10 cellular contexts compared by ENCODE assay signal in the genomic region with DNA sequence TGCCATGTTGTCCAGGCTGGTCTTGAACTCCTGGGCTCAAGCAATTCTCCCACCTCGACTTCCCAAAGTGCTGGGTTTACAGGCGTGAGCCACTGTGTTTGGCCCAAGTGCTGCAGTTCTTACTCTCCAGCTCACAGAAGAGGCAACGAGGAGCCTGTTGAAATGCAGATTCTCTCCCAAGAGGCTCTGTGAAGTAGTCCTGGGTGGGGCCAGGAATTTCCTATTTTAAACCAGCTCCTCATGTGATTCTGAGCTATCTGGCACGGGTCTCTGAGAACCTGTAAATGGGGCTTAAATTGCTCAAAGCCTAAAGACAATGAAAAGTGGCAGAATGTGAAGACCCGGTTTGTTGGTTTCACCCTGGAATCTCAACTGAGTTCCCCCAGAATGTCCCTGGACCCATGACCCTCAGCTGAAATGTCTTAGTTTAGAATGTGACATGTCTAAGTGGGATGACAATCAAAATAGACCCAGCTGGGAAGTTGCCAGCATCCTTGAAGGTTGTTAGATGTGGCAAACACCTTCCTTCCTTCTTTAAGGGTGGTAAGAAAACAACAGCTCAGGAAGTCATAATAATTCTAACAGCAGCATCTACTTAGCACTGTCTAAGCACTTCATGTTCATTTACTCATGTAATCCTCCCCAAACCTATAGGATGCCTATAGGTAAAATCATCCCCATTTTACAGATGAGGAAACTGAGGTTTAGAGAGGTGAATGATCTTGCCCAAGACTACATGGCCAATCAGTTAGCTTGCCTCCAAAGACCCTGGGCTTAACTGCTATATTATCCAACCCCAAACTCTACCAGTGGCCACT. TPM values are rescaled to one million over a fixed set of nuclear protein-coding genes. Genes with fewer than 3 reads are reported as not detected.
DNase-seq lines count a peak whose midpoint lies in the region; ATAC-seq and TF ChIP-seq lines count a peak whose summit lies in the region.
"Had no signal": no experiment of that assay in that cellular context is flagged by ENCODE, and none has a peak within 500 bp of the region (broad histone marks: within the 10 kb centered on the region; RNA-seq: fewer than 3 reads in every experiment).

No MANE protein-coding gene starts in this region.

- 75% methylated on average over 5 of the region's 5 CpGs; no CpG with 5 or more reads in 1 of the 2 donors for WGBS in transverse colon (ENCODE audit: low coverage in 1 of 2), 2 donors

- no peaks in the 10 kb centered on the region for H3K27me3 ChIP-seq in breast epithelium
- no peaks in the 10 kb centered on the region for H3K27me3 ChIP-seq in transverse colon

- no peak for TF ChIP-seq EP300 in transverse colon (IDR thresholded peaks at IDR 0.05; ENCODE audit: low read depth)

- H3K4me1 Mint-ChIP-seq in MCF 10A (ENCODE audit: insufficient read depth, unreplicated experiment) (peaks cover 12% of the 10 kb centered on the region), immature natural killer cell (peaks cover 51 to 60% of the 10 kb centered on the region in 2 donors)

- H3K27me3 Mint-ChIP-seq in MCF 10A (ENCODE audit: insufficient read depth, unreplicated experiment) (no peaks in the 10 kb centered on the region), immature natural killer cell (ENCODE audit: low read depth in 3 of 3) (peaks cover 2 to 10% (median 5%) of the 10 kb centered on the region in 3 donors)

- POLR2A ChIA-PET in MCF 10A (lab: Yijun Ruan, JAX): no interaction called here

- peaks cover 0 to 6% of the 10 kb centered on the region in 2 donors for H3K4me1 ChIP-seq in breast epithelium
- H3K4me1 ChIP-seq in transverse colon: peaks cover 0 to 10% (median 6%) of the 10 kb centered on the region in 4 donors

- in situ Hi-C loops in transverse colon (cut with MboI; ENCODE audit: low pct_ligation_motif_present in 1 of 4, low pct_unique_long_range_greater_than_20kb in 1 of 4, low sequenced_read_pairs in 3 of 4): loop anchor here in 1 of 4 donors (25.0 kb wide), 1 partner anchor 276 kb away; no protein-coding TSS in a partner anchor

- no peak overlapping the region for H3K4me3 Mint-ChIP-seq in MCF 10A (ENCODE audit: unreplicated experiment)
- peak overlapping the region; percentile 40 to 71 (median 46) for H3K4me3 Mint-ChIP-seq in immature natural killer cell
- H3K4me3 Mint-ChIP-seq: nephron progenitor cell had no signal

- DNase-seq in breast epithelium (ENCODE audit: low spot score in 2 of 2) (no peak), MCF 10A (ENCODE audit: unreplicated experiment) (no peak), immature natural killer cell (peak; percentile 27 to 50 (median 49)), transverse colon (no peak)
- DNase-seq in activated CD8-positive, alpha-beta memory T cell treated with anti-CD3 and anti-CD28 coated beads, Interleukin-2, amount 50 U/mL, for 4 hours: peak; percentile 46
- no peak for DNase-seq in activated CD4-positive, CD25-positive, alpha-beta regulatory T cell treated with anti-CD3 and anti-CD28 coated beads, Interleukin-2, amount 50 U/mL, for 72 hours
- DNase-seq: hypothalamus, nephron progenitor cell had no signal

- CTCF ChIA-PET in MCF 10A (lab: Yijun Ruan, JAX): interaction anchor here (1.7 kb wide), 1 partner anchor 12 kb away, joined by 11 read pairs; no protein-coding TSS in a partner anchor

- H3K36me3 ChIP-seq in breast epithelium (no peaks in the 10 kb centered on the region), transverse colon (no peaks in the 10 kb centered on the region)

- H3K4me3 ChIP-seq in breast epithelium (no peak overlapping the region), transverse colon (no peak overlapping the region)

- H3K9me3 Mint-ChIP-seq in MCF 10A (ENCODE audit: unreplicated experiment) (no peaks in the 10 kb centered on the region), immature natural killer cell (no peaks in the 10 kb centered on the region)

- H3K27ac Mint-ChIP-seq in MCF 10A (ENCODE audit: low read depth, unreplicated experiment) (no peak overlapping the region), immature natural killer cell (peak overlapping the region; percentile 61 to 93 (median 83))

- no TSS peak for BruUV-seq in MCF 10A (replicated peaks; lab: Mats Ljungman, UMichigan)

- H3K36me3 Mint-ChIP-seq in MCF 10A (ENCODE audit: insufficient read depth, unreplicated experiment) (no peaks in the 10 kb centered on the region), immature natural killer cell (peaks cover 0 to 2% (median 0%) of the 10 kb centered on the region in 3 donors)

- TF ChIP-seq POLR2A in breast epithelium (IDR thresholded peaks at IDR 0.05) (no peak), transverse colon (IDR thresholded peaks at IDR 0.05) (no peak)

- H3K9me3 ChIP-seq in breast epithelium: no peaks in the 10 kb centered on the region
- no peaks in the 10 kb centered on the region for H3K9me3 ChIP-seq in transverse colon

- H3K27ac ChIP-seq in breast epithelium (peak overlapping the region; percentile 13 to 48), transverse colon (peak overlapping the region in 3 of 4 donors; percentile 7 to 73 (median 26))

- intact Hi-C loops in breast epithelium (cut with DNase I; ENCODE audit: low total_unique reads): loop anchor here (10.0 kb wide), 1 partner anchor 158 kb away; no protein-coding TSS in a partner anchor
- intact Hi-C loops in MCF 10A (cut with micrococcal nuclease): no loop called here
- intact Hi-C loops in transverse colon (cut with DNase I; ENCODE audit: low total_unique reads): no loop called here

- TF ChIP-seq CTCF in breast epithelium (IDR thresholded peaks at IDR 0.05) (no peak), MCF 10A (IDR thresholded peaks at IDR 0.05; ENCODE audit: unreplicated experiment) (no peak), transverse colon (IDR thresholded peaks at IDR 0.05) (no peak)

- ATAC-seq in HG03521 (IDR thresholded peaks at IDR 0.05; ENCODE audit: unreplicated experiment) (no peak), HG03045 (IDR thresholded peaks at IDR 0.05; ENCODE audit: unreplicated experiment) (no peak)

RNA-seq across cellular contexts. Expression of a gene that starts 20.8 kb away (rescaled TPM):
- total RNA-seq in breast epithelium (100 to 1,000 TPM; 161 to 234 (median 170) TPM), MCF 10A (2022) (147 and 196 TPM in 2 replicates), transverse colon (100 to 1,000 TPM in 2 of 4 donors, 10 to 100 TPM in 2; 65.1 to 375 (median 193) TPM)
- polyA plus RNA-seq in immature natural killer cell: 100 to 1,000 TPM; 280 to 387 (median 352) TPM

Comparison
In these comparisons a context has a peak if more than half of its experiments do, and no peak if none do; other contexts are left out.
1. DNase-seq: peak in activated CD8-positive, alpha-beta memory T cell treated with anti-CD3 and anti-CD28 coated beads, Interleukin-2, amount 50 U/mL, for 4 hours (single experiment) and immature natural killer cell (3 of 3); none in breast epithelium (0 of 2), MCF 10A (single experiment), transverse colon (single experiment) and activated CD4-positive, CD25-positive, alpha-beta regulatory T cell treated with anti-CD3 and anti-CD28 coated beads, Interleukin-2, amount 50 U/mL, for 72 hours (single experiment).